ENCODE assay signal across 24 cellular contexts in genomic region chr1:245160976-245161375, GRCh38.
"Had no signal": no experiment of that assay in that cellular context is flagged by ENCODE, and none has a peak within 500 bp of the region (broad histone marks: within the 10 kb centered on the region; RNA-seq: fewer than 3 reads in every experiment).

No MANE protein-coding gene starts in this region.

- H3K4me3 ChIP-seq: K562, SJSA1, SK-N-MC had no signal

- H3K4me3 Mint-ChIP-seq: IgD-negative memory B cell had no signal

- ATAC-seq: HepG2, K562 had no signal

- H3K36me3 Mint-ChIP-seq: IgD-negative memory B cell had no signal

- H3K9me3 ChIP-seq: SJSA1 had no signal

- H3K27ac ChIP-seq: KMS-11, SJSA1, SK-N-MC had no signal

- DNase-seq: Kasumi-1, MM.1S, NCI-H1092 treated with DMSO at 0.1 percent for 48 hours, NCI-H1436, NCI-H187, NCI-H2029, NCI-H2081 treated with DMSO at 0.1 percent for 48 hours, NCI-H2171, NCI-H226, NCI-H446, NCI-H510A, NCI-H524 treated with DMSO at 0.1 percent for 48 hours, NCI-H69, NCI-H774, Right ventricle myocardium superior, RPMI8226, SIG-M5 had no signal

- FAIRE-seq: HepG2, K562, RCC 7860 had no signal
